Comparison of ENCODE assay signal across 9 cellular contexts in the genomic region with DNA sequence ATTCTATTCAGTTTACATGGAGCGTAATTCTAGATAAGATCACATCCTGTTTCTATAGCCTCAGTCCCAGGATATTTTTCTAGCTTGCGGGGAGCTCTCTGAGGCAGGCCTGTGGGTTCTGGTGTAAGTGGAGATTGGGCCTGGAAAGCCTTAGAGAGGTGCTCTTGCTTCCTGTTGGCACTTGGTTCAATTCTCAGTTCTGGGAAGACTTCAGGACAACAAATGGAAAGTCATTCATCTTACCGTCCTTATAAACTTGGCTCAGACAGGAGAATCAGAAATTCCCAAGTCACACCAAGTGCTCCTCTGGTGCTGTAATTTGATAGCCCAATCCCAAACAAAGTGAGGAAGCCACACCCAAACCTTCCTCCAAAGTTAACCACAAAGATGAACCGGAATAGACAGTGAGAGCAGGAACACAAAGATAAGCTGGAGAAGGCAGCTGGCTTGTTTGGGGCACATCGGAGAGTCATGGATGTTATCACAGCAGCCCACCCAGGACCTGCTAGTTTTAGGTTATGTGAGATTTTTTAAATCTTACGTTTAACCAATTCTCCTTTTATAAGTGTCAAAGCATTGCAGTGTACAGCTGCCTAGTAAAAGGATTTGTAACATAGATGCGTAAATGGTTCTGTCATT.
DNase-seq lines count a peak whose midpoint lies in the region; ATAC-seq, FAIRE-seq and TF ChIP-seq lines count a peak whose summit lies in the region.
"Had no signal": no experiment of that assay in that cellular context is flagged by ENCODE, and none has a peak within 500 bp of the region (broad histone marks: within the 10 kb centered on the region; RNA-seq: fewer than 3 reads in every experiment).

No MANE protein-coding gene starts in this region.

- H3K4me1 ChIP-seq in A549: peaks cover 9% of the 10 kb centered on the region; the same call in 2 of the 3 replicates
- H3K4me1 ChIP-seq in right lobe of liver: peaks cover 0 to 16% (median 3%) of the 10 kb centered on the region in 4 donors

- DNase-seq in A549 (ENCODE audit: low read depth in 1 of 2, low spot score in 1 of 2) (peak in 1 of 2 experiments; percentile 38), LNCaP clone FGC (ENCODE audit: low read depth) (peak; percentile 66), astrocyte of the spinal cord (ENCODE audit: low read depth, low spot score) (peak; percentile 70), right lobe of liver (no peak), NCI-H345 (lab: John Stamatoyannopoulos, UW) (no peak)
- no peak for DNase-seq in stimulated activated CD8-positive, alpha-beta memory T cell treated with anti-CD3 and anti-CD28 coated beads, Interleukin-4, amount 100 ng/mL, for 48 hours

- no peak for TF ChIP-seq EP300 in A549 (IDR thresholded peaks at IDR 0.05)

- ATAC-seq in A549: peak; percentile 50 to 71; a peak in 4 of 6 replicates
- ATAC-seq in right lobe of liver: peak in 3 of 4 donors; percentile 4 to 20 (median 9)
- no peak for ATAC-seq in HG02623 (IDR thresholded peaks at IDR 0.05; ENCODE audit: unreplicated experiment)
- ATAC-seq in GM19397 (IDR thresholded peaks at IDR 0.05; ENCODE audit: unreplicated experiment): no peak

- no peaks in the 10 kb centered on the region for H3K27me3 ChIP-seq in right lobe of liver

- CTCF ChIA-PET in A549 (lab: Yijun Ruan, JAX): interaction anchor here (0.6 to 4.7 kb wide), 44 partner anchors 10 to 513 kb away, joined by 3 to 74 read pairs (median 7); no protein-coding TSS in a partner anchor

- TF ChIP-seq POLR2A in A549 (IDR thresholded peaks at IDR 0.05; ENCODE audit: low read length) (no peak), right lobe of liver (IDR thresholded peaks at IDR 0.05) (no peak)

- POLR2A ChIA-PET in A549 (lab: Yijun Ruan, JAX): interaction anchor here (0.7 kb wide), 1 partner anchor 268 kb away, joined by 5 read pairs; no protein-coding TSS in a partner anchor

- H3K4me3 ChIP-seq in A549 (no peak overlapping the region), LNCaP clone FGC (ENCODE audit: low read depth, low read length) (no peak overlapping the region), astrocyte of the spinal cord (ENCODE audit: low read depth, low read length) (no peak overlapping the region), right lobe of liver (no peak overlapping the region)

- in situ Hi-C loops in astrocyte of the spinal cord (cut with HindIII; ENCODE audit: low sequenced_read_pairs): no loop called here

- intact Hi-C loops in right lobe of liver (cut with DNase I): loop anchor here (5.0 kb wide), 3 partner anchors 104 to 124 kb away; no protein-coding TSS in a partner anchor

- WGBS in A549 (ENCODE audit: missing lambda C conversion rate): 53% methylated on average over 7 of the region's 7 CpGs
- WGBS in right lobe of liver (ENCODE audit: insufficient coverage, low coverage, low lambda C conversion rate, missing lambda C conversion rate): 28% methylated on average over 6 of the region's 7 CpGs

- no peaks in the 10 kb centered on the region for H3K9me3 ChIP-seq in A549
- H3K9me3 ChIP-seq in right lobe of liver: no peaks in the 10 kb centered on the region

- TF ChIP-seq CTCF in A549 (IDR thresholded peaks at IDR 0.05) (no peak), LNCaP clone FGC (IDR thresholded peaks at IDR 0.05; ENCODE audit: control insufficient read depth, extremely low read depth, insufficient read depth) (no peak), astrocyte of the spinal cord (IDR thresholded peaks at IDR 0.05; ENCODE audit: low read depth, low read length) (no peak), right lobe of liver (IDR thresholded peaks at IDR 0.05) (no peak)

- H3K27ac ChIP-seq in A549 (0 out of 6 replicates have a peak overlapping the region, but pooled peaks of 1 of the 2 experiments have one; percentile 11), right lobe of liver (peak overlapping the region; percentile 11 to 52 (median 24))

- no peak for FAIRE-seq in A549 (lab: Jason Lieb, UNC)
- FAIRE-seq: G401.6 had no signal

- no peaks in the 10 kb centered on the region for H3K36me3 ChIP-seq in right lobe of liver

- H3K4me2 ChIP-seq in A549: peak overlapping the region; percentile 64

- no peak for TF ChIP-seq RAD21 in A549 (conservative IDR thresholded peaks at IDR 0.05 in 1 of 2, IDR thresholded peaks at IDR 0.05 in 1 of 2)

TF ChIP-seq in A549, 52 proteins besides CTCF, POLR2A, EP300 and RAD21:
- TF ChIP-seq SREBF2 (IDR thresholded peaks at IDR 0.05): no peak
- no peak for TF ChIP-seq RNF2 (IDR thresholded peaks at IDR 0.05; ENCODE audit: borderline replicate concordance, low read depth)
- TF ChIP-seq EHMT2 (IDR thresholded peaks at IDR 0.05; ENCODE audit: low read depth): no peak
- TF ChIP-seq ZFP36 (IDR thresholded peaks at IDR 0.05; ENCODE audit: borderline replicate concordance, partially characterized antibody): no peak
- no peak for TF ChIP-seq ZNF302 (CRISPR knock-in tag; IDR thresholded peaks at IDR 0.05)
- TF ChIP-seq FOSB (CRISPR knock-in tag; IDR thresholded peaks at IDR 0.05): no peak
- TF ChIP-seq, protein P1, sequence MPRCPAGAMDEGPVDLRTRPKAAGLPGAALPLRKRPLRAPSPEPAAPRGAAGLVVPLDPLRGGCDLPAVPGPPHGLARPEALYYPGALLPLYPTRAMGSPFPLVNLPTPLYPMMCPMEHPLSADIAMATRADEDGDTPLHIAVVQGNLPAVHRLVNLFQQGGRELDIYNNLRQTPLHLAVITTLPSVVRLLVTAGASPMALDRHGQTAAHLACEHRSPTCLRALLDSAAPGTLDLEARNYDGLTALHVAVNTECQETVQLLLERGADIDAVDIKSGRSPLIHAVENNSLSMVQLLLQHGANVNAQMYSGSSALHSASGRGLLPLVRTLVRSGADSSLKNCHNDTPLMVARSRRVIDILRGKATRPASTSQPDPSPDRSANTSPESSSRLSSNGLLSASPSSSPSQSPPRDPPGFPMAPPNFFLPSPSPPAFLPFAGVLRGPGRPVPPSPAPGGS (IDR thresholded peaks at IDR 0.05): no peak
- TF ChIP-seq, protein P2, sequence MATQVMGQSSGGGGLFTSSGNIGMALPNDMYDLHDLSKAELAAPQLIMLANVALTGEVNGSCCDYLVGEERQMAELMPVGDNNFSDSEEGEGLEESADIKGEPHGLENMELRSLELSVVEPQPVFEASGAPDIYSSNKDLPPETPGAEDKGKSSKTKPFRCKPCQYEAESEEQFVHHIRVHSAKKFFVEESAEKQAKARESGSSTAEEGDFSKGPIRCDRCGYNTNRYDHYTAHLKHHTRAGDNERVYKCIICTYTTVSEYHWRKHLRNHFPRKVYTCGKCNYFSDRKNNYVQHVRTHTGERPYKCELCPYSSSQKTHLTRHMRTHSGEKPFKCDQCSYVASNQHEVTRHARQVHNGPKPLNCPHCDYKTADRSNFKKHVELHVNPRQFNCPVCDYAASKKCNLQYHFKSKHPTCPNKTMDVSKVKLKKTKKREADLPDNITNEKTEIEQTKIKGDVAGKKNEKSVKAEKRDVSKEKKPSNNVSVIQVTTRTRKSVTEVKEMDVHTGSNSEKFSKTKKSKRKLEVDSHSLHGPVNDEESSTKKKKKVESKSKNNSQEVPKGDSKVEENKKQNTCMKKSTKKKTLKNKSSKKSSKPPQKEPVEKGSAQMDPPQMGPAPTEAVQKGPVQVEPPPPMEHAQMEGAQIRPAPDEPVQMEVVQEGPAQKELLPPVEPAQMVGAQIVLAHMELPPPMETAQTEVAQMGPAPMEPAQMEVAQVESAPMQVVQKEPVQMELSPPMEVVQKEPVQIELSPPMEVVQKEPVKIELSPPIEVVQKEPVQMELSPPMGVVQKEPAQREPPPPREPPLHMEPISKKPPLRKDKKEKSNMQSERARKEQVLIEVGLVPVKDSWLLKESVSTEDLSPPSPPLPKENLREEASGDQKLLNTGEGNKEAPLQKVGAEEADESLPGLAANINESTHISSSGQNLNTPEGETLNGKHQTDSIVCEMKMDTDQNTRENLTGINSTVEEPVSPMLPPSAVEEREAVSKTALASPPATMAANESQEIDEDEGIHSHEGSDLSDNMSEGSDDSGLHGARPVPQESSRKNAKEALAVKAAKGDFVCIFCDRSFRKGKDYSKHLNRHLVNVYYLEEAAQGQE (IDR thresholded peaks at IDR 0.05): no peak
- TF ChIP-seq HDAC2 (IDR thresholded peaks at IDR 0.05): no peak
- no peak for TF ChIP-seq KDM1A (IDR thresholded peaks at IDR 0.05; ENCODE audit: low read depth)
- no peak for TF ChIP-seq CHD2 (IDR thresholded peaks at IDR 0.05; ENCODE audit: low read length, partially characterized antibody)
- no peak for TF ChIP-seq RCOR1 (IDR thresholded peaks at IDR 0.05; ENCODE audit: low read depth, low read length)
- no peak for TF ChIP-seq HOXA7 (CRISPR knock-in tag; IDR thresholded peaks at IDR 0.05)
- no peak for TF ChIP-seq NPAS2 (CRISPR knock-in tag; IDR thresholded peaks at IDR 0.05; ENCODE audit: borderline replicate concordance)

Comparison
In these comparisons a context has a peak if more than half of its experiments do, and no peak if none do; other contexts are left out.
1. ATAC-seq: peak in A549 (2 of 2) and right lobe of liver (3 of 4); none in HG02623 (single experiment) and GM19397 (single experiment).
2. DNase-seq: peak in LNCaP clone FGC (single experiment) and astrocyte of the spinal cord (single experiment); none in right lobe of liver (0 of 3), NCI-H345 (single experiment) and stimulated activated CD8-positive, alpha-beta memory T cell treated with anti-CD3 and anti-CD28 coated beads, Interleukin-4, amount 100 ng/mL, for 48 hours (single experiment).